Comparison of ENCODE assay signal across 2 cellular contexts in the genomic region with DNA sequence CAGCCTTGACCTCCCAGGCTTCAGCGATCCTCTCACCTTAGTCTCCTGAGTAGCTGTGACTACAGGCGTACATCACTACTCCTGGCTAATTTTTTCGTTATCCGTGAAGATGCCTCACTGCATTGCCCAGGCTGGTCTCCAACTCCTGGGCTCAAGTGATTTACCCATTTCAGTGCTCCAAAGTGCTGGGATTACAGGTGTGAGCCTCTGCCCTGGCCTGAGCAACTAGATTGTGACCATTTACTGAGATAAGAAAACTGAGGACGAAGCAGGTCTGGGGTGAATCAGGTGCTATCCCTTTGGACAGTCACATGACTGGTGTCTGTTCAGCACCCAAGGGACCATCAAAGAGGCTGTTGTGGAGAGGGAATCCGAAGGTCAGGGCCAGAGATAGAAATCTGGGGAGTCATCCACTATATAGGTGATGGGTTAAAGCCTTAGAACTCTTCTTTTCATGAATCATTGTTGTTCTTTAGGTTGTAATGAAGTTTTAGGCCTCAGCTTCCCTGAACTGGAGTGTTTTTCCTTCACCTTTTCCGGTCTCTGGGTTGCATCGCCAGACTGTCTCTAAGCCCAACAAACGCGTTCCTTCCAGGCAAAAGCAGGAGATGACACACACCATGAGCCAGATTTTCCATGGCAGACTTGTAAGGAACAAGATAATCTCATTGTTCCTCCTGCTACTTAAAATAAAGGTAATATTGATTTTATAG.
A peak's percentile ranks its signal among the peaks of the same experiment; 100 is the strongest.
TF ChIP-seq lines count a peak whose summit lies in the region.

No MANE protein-coding gene starts in this region.

TF ChIP-seq in A549, 52 proteins besides CTCF, POLR2A, EP300 and RAD21 (continued from another document):
- TF ChIP-seq FOSL2 (IDR thresholded peaks at IDR 0.05): no peak
- TF ChIP-seq FOSL2 (CRISPR knock-in tag; IDR thresholded peaks at IDR 0.05): no peak
- TF ChIP-seq, protein P1, sequence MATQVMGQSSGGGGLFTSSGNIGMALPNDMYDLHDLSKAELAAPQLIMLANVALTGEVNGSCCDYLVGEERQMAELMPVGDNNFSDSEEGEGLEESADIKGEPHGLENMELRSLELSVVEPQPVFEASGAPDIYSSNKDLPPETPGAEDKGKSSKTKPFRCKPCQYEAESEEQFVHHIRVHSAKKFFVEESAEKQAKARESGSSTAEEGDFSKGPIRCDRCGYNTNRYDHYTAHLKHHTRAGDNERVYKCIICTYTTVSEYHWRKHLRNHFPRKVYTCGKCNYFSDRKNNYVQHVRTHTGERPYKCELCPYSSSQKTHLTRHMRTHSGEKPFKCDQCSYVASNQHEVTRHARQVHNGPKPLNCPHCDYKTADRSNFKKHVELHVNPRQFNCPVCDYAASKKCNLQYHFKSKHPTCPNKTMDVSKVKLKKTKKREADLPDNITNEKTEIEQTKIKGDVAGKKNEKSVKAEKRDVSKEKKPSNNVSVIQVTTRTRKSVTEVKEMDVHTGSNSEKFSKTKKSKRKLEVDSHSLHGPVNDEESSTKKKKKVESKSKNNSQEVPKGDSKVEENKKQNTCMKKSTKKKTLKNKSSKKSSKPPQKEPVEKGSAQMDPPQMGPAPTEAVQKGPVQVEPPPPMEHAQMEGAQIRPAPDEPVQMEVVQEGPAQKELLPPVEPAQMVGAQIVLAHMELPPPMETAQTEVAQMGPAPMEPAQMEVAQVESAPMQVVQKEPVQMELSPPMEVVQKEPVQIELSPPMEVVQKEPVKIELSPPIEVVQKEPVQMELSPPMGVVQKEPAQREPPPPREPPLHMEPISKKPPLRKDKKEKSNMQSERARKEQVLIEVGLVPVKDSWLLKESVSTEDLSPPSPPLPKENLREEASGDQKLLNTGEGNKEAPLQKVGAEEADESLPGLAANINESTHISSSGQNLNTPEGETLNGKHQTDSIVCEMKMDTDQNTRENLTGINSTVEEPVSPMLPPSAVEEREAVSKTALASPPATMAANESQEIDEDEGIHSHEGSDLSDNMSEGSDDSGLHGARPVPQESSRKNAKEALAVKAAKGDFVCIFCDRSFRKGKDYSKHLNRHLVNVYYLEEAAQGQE (IDR thresholded peaks at IDR 0.05): no peak
- TF ChIP-seq RCOR1 (IDR thresholded peaks at IDR 0.05; ENCODE audit: low read depth, low read length): no peak
- TF ChIP-seq KDM5A (IDR thresholded peaks at IDR 0.05): no peak
- TF ChIP-seq, protein P2, sequence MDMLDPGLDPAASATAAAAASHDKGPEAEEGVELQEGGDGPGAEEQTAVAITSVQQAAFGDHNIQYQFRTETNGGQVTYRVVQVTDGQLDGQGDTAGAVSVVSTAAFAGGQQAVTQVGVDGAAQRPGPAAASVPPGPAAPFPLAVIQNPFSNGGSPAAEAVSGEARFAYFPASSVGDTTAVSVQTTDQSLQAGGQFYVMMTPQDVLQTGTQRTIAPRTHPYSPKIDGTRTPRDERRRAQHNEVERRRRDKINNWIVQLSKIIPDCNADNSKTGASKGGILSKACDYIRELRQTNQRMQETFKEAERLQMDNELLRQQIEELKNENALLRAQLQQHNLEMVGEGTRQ (IDR thresholded peaks at IDR 0.05): peak; percentile 47; the same call in 1 of the 2 replicates

TF ChIP-seq in IMR-90, 13 proteins besides CTCF, POLR2A, EP300 and RAD21 (continued from another document):
- no peak for TF ChIP-seq BHLHE40 (IDR thresholded peaks at IDR 0.05; ENCODE audit: low read depth, low read length)
- TF ChIP-seq MAFK (IDR thresholded peaks at IDR 0.05; ENCODE audit: low read depth, low read length): no peak
- TF ChIP-seq, protein P3, sequence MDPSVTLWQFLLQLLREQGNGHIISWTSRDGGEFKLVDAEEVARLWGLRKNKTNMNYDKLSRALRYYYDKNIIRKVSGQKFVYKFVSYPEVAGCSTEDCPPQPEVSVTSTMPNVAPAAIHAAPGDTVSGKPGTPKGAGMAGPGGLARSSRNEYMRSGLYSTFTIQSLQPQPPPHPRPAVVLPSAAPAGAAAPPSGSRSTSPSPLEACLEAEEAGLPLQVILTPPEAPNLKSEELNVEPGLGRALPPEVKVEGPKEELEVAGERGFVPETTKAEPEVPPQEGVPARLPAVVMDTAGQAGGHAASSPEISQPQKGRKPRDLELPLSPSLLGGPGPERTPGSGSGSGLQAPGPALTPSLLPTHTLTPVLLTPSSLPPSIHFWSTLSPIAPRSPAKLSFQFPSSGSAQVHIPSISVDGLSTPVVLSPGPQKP (IDR thresholded peaks at IDR 0.05; ENCODE audit: borderline replicate concordance, low read depth, low read length): no peak
- no peak for TF ChIP-seq MAZ (IDR thresholded peaks at IDR 0.05; ENCODE audit: borderline replicate concordance, low read depth, low read length)
- TF ChIP-seq CEBPB (IDR thresholded peaks at IDR 0.05; ENCODE audit: low read depth, low read length): no peak
- TF ChIP-seq RFX5 (IDR thresholded peaks at IDR 0.05; ENCODE audit: low read depth, low read length): no peak
- TF ChIP-seq NFE2L2 (IDR thresholded peaks at IDR 0.05; ENCODE audit: low read depth, low read length): no peak
- no peak for TF ChIP-seq CHD1 (IDR thresholded peaks at IDR 0.05; ENCODE audit: low read depth, low read length)
- TF ChIP-seq RCOR1 (IDR thresholded peaks at IDR 0.05; ENCODE audit: insufficient replicate concordance, low read length): no peak
- TF ChIP-seq, protein P2 (IDR thresholded peaks at IDR 0.05; ENCODE audit: low read depth, low read length): no peak
- no peak for TF ChIP-seq FOS (IDR thresholded peaks at IDR 0.05; ENCODE audit: low read depth, low read length)
- no peak for TF ChIP-seq MXI1 (IDR thresholded peaks at IDR 0.05; ENCODE audit: borderline replicate concordance, low read depth, low read length)
